ENCODE assay signal across 2 cellular contexts in genomic region chr5:43855418-43855817, GRCh38.
TF ChIP-seq lines count a peak whose summit lies in the region.

No MANE protein-coding gene starts in this region.

TF ChIP-seq in SK-N-SH treated with all-trans-retinoic acid at 6 μM for 48 hours, 23 proteins besides CTCF, POLR2A, EP300 and RAD21 (continued from another document):
- TF ChIP-seq PATZ1 (CRISPR knock-in tag; IDR thresholded peaks at IDR 0.05; ENCODE audit: borderline replicate concordance) = no peak
- peak; percentile 49 for TF ChIP-seq ISL1 (CRISPR knock-in tag; IDR thresholded peaks at IDR 0.05)

TF ChIP-seq in SK-N-SH, 30 proteins besides CTCF, POLR2A, EP300 and RAD21 (continued from another document):
- no peak for TF ChIP-seq USF1 (IDR thresholded peaks at IDR 0.05; ENCODE audit: borderline replicate concordance, low read depth)
- no peak for TF ChIP-seq MAX (IDR thresholded peaks at IDR 0.05; ENCODE audit: low read depth)
- TF ChIP-seq CHD2 (IDR thresholded peaks at IDR 0.05; ENCODE audit: low read length, partially characterized antibody) = no peak
- TF ChIP-seq TCF12 (IDR thresholded peaks at IDR 0.05) = no peak
- no peak for TF ChIP-seq EZH2phosphoT487 (IDR thresholded peaks at IDR 0.05; ENCODE audit: borderline replicate concordance, low read depth)
- no peak for TF ChIP-seq RFX5 (IDR thresholded peaks at IDR 0.05; ENCODE audit: low read length)
- TF ChIP-seq ZBTB33 (IDR thresholded peaks at IDR 0.05; ENCODE audit: borderline replicate concordance, low read depth) = no peak
